ENCODE assay signal across 1 cellular context in genomic region chr22:21652010-21652546, GRCh38.
A peak's percentile ranks its signal among the peaks of the same experiment; 100 is the strongest.
TF ChIP-seq lines count a peak whose summit lies in the region.

No MANE protein-coding gene starts in this region.

TF ChIP-seq in endothelial cell of umbilical vein, 7 proteins besides CTCF, POLR2A, EP300 and RAD21:
- TF ChIP-seq EZH2 (IDR thresholded peaks at IDR 0.05; ENCODE audit: borderline replicate concordance, low read depth, low read length, severe bottlenecking) (no peak), FOS (IDR thresholded peaks at IDR 0.05; ENCODE audit: borderline replicate concordance, insufficient read depth, low read length) (peak; percentile 52), POLR2AphosphoS5 (IDR thresholded peaks at IDR 0.05; ENCODE audit: insufficient read depth, low read depth, low read length) (peak; percentile 74), JUN (IDR thresholded peaks at IDR 0.05; ENCODE audit: borderline replicate concordance, insufficient read depth, insufficient read length, low read depth) (no peak), GATA2 (IDR thresholded peaks at IDR 0.05; ENCODE audit: insufficient read depth, insufficient read length, low read depth, low read length) (no peak), MYC (IDR thresholded peaks at IDR 0.05; ENCODE audit: low read depth, low read length) (peak; percentile 48)
- TF ChIP-seq, protein P1, sequence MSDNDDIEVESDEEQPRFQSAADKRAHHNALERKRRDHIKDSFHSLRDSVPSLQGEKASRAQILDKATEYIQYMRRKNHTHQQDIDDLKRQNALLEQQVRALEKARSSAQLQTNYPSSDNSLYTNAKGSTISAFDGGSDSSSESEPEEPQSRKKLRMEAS (IDR thresholded peaks at IDR 0.05; ENCODE audit: insufficient read depth, insufficient read length) = peak; percentile 53
